In the genomic region with DNA sequence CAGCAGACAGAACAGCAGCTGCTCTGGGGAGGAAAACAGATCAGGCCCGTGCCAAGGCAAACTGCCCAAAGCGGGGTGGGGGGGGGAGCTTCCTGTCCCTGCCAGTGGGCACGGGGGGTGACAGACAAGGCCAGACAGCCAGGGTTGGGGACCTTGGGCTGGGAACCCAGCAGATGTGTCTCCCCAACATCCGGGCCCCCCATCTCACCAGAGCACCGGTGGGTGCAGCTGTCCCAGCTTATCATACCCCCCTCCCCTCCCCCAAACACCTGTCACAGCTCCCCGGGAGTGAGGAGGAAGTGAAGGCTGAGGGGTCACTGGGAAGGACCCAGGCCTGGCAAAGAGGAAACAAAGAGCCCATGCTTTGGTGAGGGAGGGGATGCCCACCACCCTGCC, we compare ENCODE assay signal across 8 cellular contexts. TPM values are rescaled to one million over a fixed set of nuclear protein-coding genes. Genes with fewer than 3 reads are reported as not detected.
DNase-seq lines count a peak whose midpoint lies in the region; ATAC-seq and TF ChIP-seq lines count a peak whose summit lies in the region.

No MANE protein-coding gene starts in this region.

- H3K27ac ChIP-seq in brain microvascular endothelial cell (peak overlapping the region; percentile 73), left lung (peak overlapping the region; percentile 68 to 71), testis (peak overlapping the region; percentile 24 to 75)

- no peak for DNase-seq in Caco-2
- DNase-seq in NCI-H774 (lab: John Stamatoyannopoulos, UW), result peak; percentile 7
- DNase-seq in brain microvascular endothelial cell, result no peak
- DNase-seq in left lung, result peak in 1 of 2 donors; percentile 80
- DNase-seq in testis, result no peak
- DNase-seq in ureter (ENCODE audit: low spot score), result no peak
- DNase-seq in OCI-M1 (lab: John Stamatoyannopoulos, UW), result no peak

- no peak for TF ChIP-seq CTCF in Caco-2 (IDR thresholded peaks at IDR 0.05; ENCODE audit: insufficient read depth in 1 of 2, low read depth in 1 of 2, low read length in 1 of 2, severe bottlenecking in 1 of 2, unreplicated experiment in 1 of 2)
- no peak for TF ChIP-seq CTCF in brain microvascular endothelial cell (IDR thresholded peaks at IDR 0.05; ENCODE audit: low read depth, low read length, missing control alignments)
- TF ChIP-seq CTCF in left lung (IDR thresholded peaks at IDR 0.05), result no peak
- no peak for TF ChIP-seq CTCF in testis (IDR thresholded peaks at IDR 0.05)

- no peak for TF ChIP-seq POLR2A in testis (IDR thresholded peaks at IDR 0.05)

- peak overlapping the region; percentile 90 for H3K4me3 ChIP-seq in Caco-2 (ENCODE audit: low read depth, low read length)
- H3K4me3 ChIP-seq in brain microvascular endothelial cell (ENCODE audit: low read depth, low read length), result peak overlapping the region; percentile 97
- peak overlapping the region; percentile 72 to 77 for H3K4me3 ChIP-seq in left lung
- H3K4me3 ChIP-seq in testis, result peak overlapping the region; percentile 47 to 60

- no peaks in the 10 kb centered on the region for H3K27me3 ChIP-seq in Caco-2 (replicated peaks; ENCODE audit: control insufficient read depth, insufficient read depth, low read length)
- H3K27me3 ChIP-seq in brain microvascular endothelial cell (replicated peaks), result no peaks in the 10 kb centered on the region
- H3K27me3 ChIP-seq in left lung, result no peaks in the 10 kb centered on the region
- no peaks in the 10 kb centered on the region for H3K27me3 ChIP-seq in testis

- peak overlapping the region; percentile 97 for H3K4me3 Mint-ChIP-seq in Caco-2 (ENCODE audit: unreplicated experiment)

- peaks cover 64% of the 10 kb centered on the region for H3K36me3 Mint-ChIP-seq in Caco-2 (ENCODE audit: insufficient read depth, unreplicated experiment)

- ATAC-seq in left lung, result no peak
- no peak for ATAC-seq in HG02763 (IDR thresholded peaks at IDR 0.05; ENCODE audit: unreplicated experiment)

- WGBS in testis, 2 donors, result 5 to 28% methylated on average over 3 to 6 of the region's 6 CpGs

- POLR2A ChIA-PET in Caco-2 (lab: Charles Lee), result interaction anchor here (0.5 to 1.1 kb wide), 2 partner anchors 15 to 612 kb away, joined by 3 to 4 read pairs; partner anchors contain the start of gene DNAJC4

- H3K4me1 ChIP-seq in Caco-2, result peaks cover 28% of the 10 kb centered on the region
- peaks cover 14 to 58% of the 10 kb centered on the region in 2 donors for H3K4me1 ChIP-seq in left lung
- peaks cover 41% of the 10 kb centered on the region for H3K4me1 ChIP-seq in testis

- CTCF ChIA-PET in Caco-2 (lab: Charles Lee), result interaction anchor here (0.5 to 1.5 kb wide), 8 partner anchors 12 to 1030 kb away, joined by 3 to 8 read pairs (median 5); no protein-coding TSS in a partner anchor

- in situ Hi-C loops in brain microvascular endothelial cell (cut with HindIII; ENCODE audit: low pct_ligation_motif_present, low sequenced_read_pairs), result no loop called here

- BruUV-seq in Caco-2 (replicated peaks; lab: Mats Ljungman, UMichigan), result no TSS peak

- intact Hi-C loops in Caco-2 (cut with micrococcal nuclease; ENCODE audit: unreplicated experiment) (no loop called here), left lung (cut with DNase I) (no loop called here), testis (cut with DNase I; ENCODE audit: low total_unique reads) (no loop called here)

- no peaks in the 10 kb centered on the region for H3K27me3 Mint-ChIP-seq in Caco-2 (ENCODE audit: insufficient read depth, unreplicated experiment)

- H3K4me1 Mint-ChIP-seq in Caco-2 (ENCODE audit: low read depth, unreplicated experiment), result peaks cover 21% of the 10 kb centered on the region

- H3K36me3 ChIP-seq in Caco-2 (ENCODE audit: control insufficient read depth, insufficient read depth, low read length) (0 out of 2 replicates have a peak, but pooled peaks cover 3% of the 10 kb centered on the region), brain microvascular endothelial cell (replicated peaks) (peaks cover 11% of the 10 kb centered on the region), left lung (peaks cover 0 to 20% of the 10 kb centered on the region in 2 donors), testis (ENCODE audit: low read depth, missing control alignments) (no peaks in the 10 kb centered on the region)

- H3K27ac Mint-ChIP-seq in Caco-2 (ENCODE audit: unreplicated experiment), result peak overlapping the region; percentile 90

- H3K9me3 ChIP-seq in Caco-2 (no peaks in the 10 kb centered on the region), left lung (no peaks in the 10 kb centered on the region), testis (no peaks in the 10 kb centered on the region)

- H3K9me3 Mint-ChIP-seq in Caco-2 (ENCODE audit: unreplicated experiment), result no peaks in the 10 kb centered on the region

RNA-seq across cellular contexts. Expression of gene PPP1R14B, which starts 1.3 kb away (rescaled TPM):
- 162 and 185 TPM in 2 replicates for total RNA-seq in Caco-2 (2022)
- total RNA-seq in left lung, result 100 to 1,000 TPM; 154 to 200 TPM
- 10 to 100 TPM; 53.4 to 67.3 TPM for total RNA-seq in testis
- 72.0 TPM for polyA plus RNA-seq in testis (ENCODE audit: insufficient read depth, low read depth, low replicate concordance)
- 136 TPM for total RNA-seq in ureter

RNA-seq across cellular contexts. Expression of gene FKBP2, which starts 4.5 kb away (rescaled TPM):
- total RNA-seq in Caco-2 (2022) (70.2 and 76.8 TPM in 2 replicates), left lung (10 to 100 TPM; 61.9 to 66.1 TPM), testis (100 to 1,000 TPM; 151 to 159 TPM), ureter (55.7 TPM)
- 159 TPM for polyA plus RNA-seq in testis (ENCODE audit: insufficient read depth, low read depth, low replicate concordance)

RNA-seq across cellular contexts. Expression of gene PLCB3, which starts 5.9 kb away (rescaled TPM):
- total RNA-seq in Caco-2 (2022) (37.5 and 40.6 TPM in 2 replicates), left lung (10 to 100 TPM; 39.1 to 42.7 TPM), testis (10 to 100 TPM; 29.6 to 45.4 TPM), ureter (33.5 TPM)
- polyA plus RNA-seq in testis (ENCODE audit: insufficient read depth, low read depth, low replicate concordance), result 14.2 TPM

RNA-seq across cellular contexts. Expression of gene VEGFB, which starts 11.0 kb away (rescaled TPM):
- total RNA-seq in Caco-2 (2022) (60.6 and 61.7 TPM in 2 replicates), left lung (100 to 1,000 TPM; 107 to 132 TPM), testis (10 to 100 TPM; 19.1 to 47.8 TPM), ureter (51.6 TPM)
- polyA plus RNA-seq in testis (ENCODE audit: insufficient read depth, low read depth, low replicate concordance), result 57.3 TPM

RNA-seq across cellular contexts. Expression of gene DNAJC4, which starts 15.1 kb away (rescaled TPM):
- total RNA-seq in Caco-2 (2022) (22.3 and 22.9 TPM in 2 replicates), left lung (10 to 100 TPM; 26.0 to 43.3 TPM), testis (100 to 1,000 TPM; 105 to 254 TPM), ureter (44.1 TPM)
- 303 TPM for polyA plus RNA-seq in testis (ENCODE audit: insufficient read depth, low read depth, low replicate concordance)
